In genomic region chr22:19181786-19182471, GRCh38 we compare ENCODE assay signal across 13 cellular contexts. TPM values are rescaled to one million over a fixed set of nuclear protein-coding genes. Genes with fewer than 3 reads are reported as not detected.
DNase-seq lines count a peak whose midpoint lies in the region; ATAC-seq and TF ChIP-seq lines count a peak whose summit lies in the region.
"Had no signal": no experiment of that assay in that cellular context is flagged by ENCODE, and none has a peak within 500 bp of the region (broad histone marks: within the 10 kb centered on the region; RNA-seq: fewer than 3 reads in every experiment).

No MANE protein-coding gene starts in this region.

- no peak for TF ChIP-seq CTCF in CD4-positive, alpha-beta T cell (IDR thresholded peaks at IDR 0.05)
- no peak for TF ChIP-seq CTCF in H9 (conservative IDR thresholded peaks at IDR 0.05)
- TF ChIP-seq CTCF in neural crest cell (conservative IDR thresholded peaks at IDR 0.05), result no peak
- TF ChIP-seq CTCF in gastroesophageal sphincter (IDR thresholded peaks at IDR 0.05), result no peak

- no peaks in the 10 kb centered on the region for H4K20me1 ChIP-seq in H9 (ENCODE audit: control insufficient read depth, insufficient read depth, insufficient read length)

- H4K8ac ChIP-seq in H9 (replicated peaks; ENCODE audit: insufficient read length, low read depth, low read length), result no peak overlapping the region

- no peak overlapping the region for H3K18ac ChIP-seq in H9 (ENCODE audit: insufficient read length, low read depth, low read length)

- H3K27me3 ChIP-seq in CD4-positive, alpha-beta T cell (ENCODE audit: control insufficient read depth, insufficient read depth, low read length), result no peaks in the 10 kb centered on the region
- H3K27me3 ChIP-seq in H9 (ENCODE audit: insufficient read depth, low read length), result no peaks in the 10 kb centered on the region
- H3K27me3 ChIP-seq in gastroesophageal sphincter, result no peaks in the 10 kb centered on the region
- H3K27me3 ChIP-seq: right lobe of liver, tibial nerve had no signal

- no peak overlapping the region for H2BK12ac ChIP-seq in H9 (ENCODE audit: insufficient read length, low read depth, low read length)

- H3T11ph ChIP-seq in H9 (ENCODE audit: low read length), result no peak overlapping the region

- H2AK5ac ChIP-seq in H9 (ENCODE audit: insufficient read length, low read length), result no peak overlapping the region

- CTCF ChIA-PET in CD4-positive, alpha-beta T cell (lab: Charles Lee), result no interaction called here

- no peaks in the 10 kb centered on the region for H3K9me3 ChIP-seq in CD4-positive, alpha-beta T cell (ENCODE audit: control insufficient read depth, low read length)
- no peaks in the 10 kb centered on the region for H3K9me3 ChIP-seq in H9 (ENCODE audit: control insufficient read depth, low read depth, low read length)
- no peaks in the 10 kb centered on the region for H3K9me3 ChIP-seq in gastroesophageal sphincter
- H3K9me3 ChIP-seq: right lobe of liver, tibial nerve had no signal

- H2AFZ ChIP-seq in H9 (ENCODE audit: low read length), result no peak overlapping the region

- H3K4ac ChIP-seq in H9 (ENCODE audit: low read depth, low read length), result no peak overlapping the region

- peak overlapping the region; percentile 72 for H3K4me3 Mint-ChIP-seq in CD4-positive, alpha-beta T cell
- H3K4me3 Mint-ChIP-seq in H9, result no peak overlapping the region
- H3K4me3 Mint-ChIP-seq in activated T-cell treated with anti-CD3 and anti-CD28 coated beads, Interleukin-2, amount 50 U/mL, for 72 hours, result peak overlapping the region; percentile 65 to 66
- peak overlapping the region; percentile 73 for H3K4me3 Mint-ChIP-seq in neural crest cell

- H3K9me3 Mint-ChIP-seq in CD4-positive, alpha-beta T cell, result no peaks in the 10 kb centered on the region
- no peaks in the 10 kb centered on the region for H3K9me3 Mint-ChIP-seq in H9
- H3K9me3 Mint-ChIP-seq in activated T-cell treated with anti-CD3 and anti-CD28 coated beads, Interleukin-2, amount 50 U/mL, for 72 hours, result no peaks in the 10 kb centered on the region
- no peaks in the 10 kb centered on the region for H3K9me3 Mint-ChIP-seq in neural crest cell

- peaks cover 0 to 2% of the 10 kb centered on the region in 2 donors for H3K36me3 ChIP-seq in gastroesophageal sphincter
- H3K36me3 ChIP-seq: right lobe of liver had no signal

- H3K27ac ChIP-seq in CD4-positive, alpha-beta T cell (ENCODE audit: low read depth, low read length), result no peak overlapping the region
- no peak overlapping the region for H3K27ac ChIP-seq in H9 (ENCODE audit: insufficient read length, low read depth, low read length)
- H3K27ac ChIP-seq in gastroesophageal sphincter, result no peak overlapping the region
- H3K27ac ChIP-seq: right lobe of liver, tibial nerve had no signal

- H3K23me2 ChIP-seq in H9 (ENCODE audit: insufficient read length, low read depth, low read length, poor library complexity, severe bottlenecking), result peaks cover 5% of the 10 kb centered on the region

- TF ChIP-seq POLR2A in gastroesophageal sphincter (IDR thresholded peaks at IDR 0.05), result no peak

- intact Hi-C loops in CD4-positive, alpha-beta T cell (cut with DNase I, micrococcal nuclease), result loop anchor here in 1 of 2 experiments (2.0 to 5.0 kb wide), 2 partner anchors 265 to 295 kb away; partner anchors contain the start of gene C22orf39

- POLR2A ChIA-PET in CD4-positive, alpha-beta T cell (lab: Charles Lee), result no interaction called here

- no peak overlapping the region for H3K23ac ChIP-seq in H9 (ENCODE audit: insufficient read length, low read depth, low read length)

- WGBS in H9 (ENCODE audit: extremely low coverage, insufficient read length, low lambda C conversion rate), result no CpG with 5 or more reads among the region's 12 CpGs
- no CpG with 5 or more reads among the region's 12 CpGs for WGBS in gastroesophageal sphincter (ENCODE audit: low coverage in 1 of 2), 2 donors

- H3K4me3 ChIP-seq in gastroesophageal sphincter, result no peak overlapping the region
- H3K4me3 ChIP-seq: right lobe of liver, tibial nerve had no signal

- no peak overlapping the region for H3K4me2 ChIP-seq in H9 (ENCODE audit: insufficient read depth, insufficient read length, low read length)

- TF ChIP-seq EP300 in gastroesophageal sphincter (IDR thresholded peaks at IDR 0.05), result no peak

- H3K79me2 ChIP-seq in H9 (ENCODE audit: insufficient read depth, low read length), result no peaks in the 10 kb centered on the region

- no peaks in the 10 kb centered on the region; the same call in 1 of the 2 replicates for H3K4me1 ChIP-seq in H9 (ENCODE audit: insufficient read depth, low read length)
- peaks cover 0 to 24% (median 9%) of the 10 kb centered on the region in 3 donors for H3K4me1 ChIP-seq in gastroesophageal sphincter

- ATAC-seq in CD4-positive, alpha-beta T cell (ENCODE audit: poor library complexity), result no peak
- no peak for ATAC-seq in activated T-cell treated with anti-CD3 and anti-CD28 coated beads, Interleukin-2, amount 50 U/mL, for 72 hours (replicated peaks in 1 of 2)
- ATAC-seq in gastroesophageal sphincter (no peak), HG02870 (IDR thresholded peaks at IDR 0.05; ENCODE audit: unreplicated experiment) (no peak)
- ATAC-seq: right lobe of liver had no signal

- no peak overlapping the region for H2BK20ac ChIP-seq in H9 (ENCODE audit: low read depth, low read length, poor library complexity, severe bottlenecking)

- no peaks in the 10 kb centered on the region for H3K27me3 Mint-ChIP-seq in CD4-positive, alpha-beta T cell
- H3K27me3 Mint-ChIP-seq in H9 (ENCODE audit: low read depth), result no peaks in the 10 kb centered on the region
- no peaks in the 10 kb centered on the region for H3K27me3 Mint-ChIP-seq in activated T-cell treated with anti-CD3 and anti-CD28 coated beads, Interleukin-2, amount 50 U/mL, for 72 hours (ENCODE audit: low read depth)
- H3K27me3 Mint-ChIP-seq in neural crest cell (ENCODE audit: low read depth), result peaks cover 3% of the 10 kb centered on the region

- H3K4me1 Mint-ChIP-seq in CD4-positive, alpha-beta T cell (ENCODE audit: low read depth), result peaks cover 18% of the 10 kb centered on the region
- H3K4me1 Mint-ChIP-seq in H9 (peaks cover 14 to 15% of the 10 kb centered on the region in 2 experiments), neural crest cell (peaks cover 8% of the 10 kb centered on the region)
- peaks cover 28% of the 10 kb centered on the region for H3K4me1 Mint-ChIP-seq in activated T-cell treated with anti-CD3 and anti-CD28 coated beads, Interleukin-2, amount 50 U/mL, for 72 hours (ENCODE audit: low read depth)

- H3K27ac Mint-ChIP-seq in CD4-positive, alpha-beta T cell, result peak overlapping the region; percentile 61
- peak overlapping the region in 2 of 3 experiments; percentile 90 to 94; a peak in 4 of 7 replicates for H3K27ac Mint-ChIP-seq in H9
- peak overlapping the region; percentile 76 for H3K27ac Mint-ChIP-seq in activated T-cell treated with anti-CD3 and anti-CD28 coated beads, Interleukin-2, amount 50 U/mL, for 72 hours
- H3K27ac Mint-ChIP-seq in neural crest cell (ENCODE audit: unreplicated experiment), result no peak overlapping the region

- H3K14ac ChIP-seq in H9 (ENCODE audit: insufficient read depth, low read length), result no peak overlapping the region

- no peak overlapping the region for H3K56ac ChIP-seq in H9 (ENCODE audit: insufficient read length, low read depth, low read length)

- DNase-seq in CD4-positive, alpha-beta T cell, result no peak
- DNase-seq in H9 (no peak), neural crest cell (ENCODE audit: low read depth, low spot score) (no peak), DMS114 treated with DMSO at 0.1 percent for 48 hours (lab: John Stamatoyannopoulos, UW; ENCODE audit: unreplicated experiment) (no peak)
- peak; percentile 45 for DNase-seq in activated T-cell treated with anti-CD3 and anti-CD28 coated beads, Interleukin-2, amount 50 U/mL, for 72 hours
- DNase-seq: C1 segment of cervical spinal cord, hypothalamus, NCI-H1105, right lobe of liver had no signal

- H2BK5ac ChIP-seq in H9 (ENCODE audit: insufficient read length, low read length), result no peak overlapping the region

- H3K36me3 Mint-ChIP-seq in CD4-positive, alpha-beta T cell (ENCODE audit: low read depth), result no peaks in the 10 kb centered on the region
- H3K36me3 Mint-ChIP-seq in H9 (ENCODE audit: insufficient read depth in 1 of 3, low read depth in 3 of 3) (0 out of 7 replicates have a peak, but pooled peaks cover 0 to 3% (median 0%) of the 10 kb centered on the region in 3 experiments), neural crest cell (ENCODE audit: low read depth) (no peaks in the 10 kb centered on the region)
- no peaks in the 10 kb centered on the region for H3K36me3 Mint-ChIP-seq in activated T-cell treated with anti-CD3 and anti-CD28 coated beads, Interleukin-2, amount 50 U/mL, for 72 hours (ENCODE audit: insufficient read depth in 2 of 2)

- no peak overlapping the region for H4K91ac ChIP-seq in H9 (ENCODE audit: insufficient read length, low read depth, low read length)

- no peak overlapping the region for H4K5ac ChIP-seq in H9 (ENCODE audit: insufficient read length, low read depth, low read length)

- no peak overlapping the region for H3K9ac ChIP-seq in H9 (ENCODE audit: extremely low read depth, insufficient read length, low read length)

- no peak overlapping the region for H2BK15ac ChIP-seq in H9 (ENCODE audit: low read depth, low read length)

- no peak overlapping the region for H2BK120ac ChIP-seq in H9 (ENCODE audit: low read depth, low read length, poor library complexity, severe bottlenecking)

- H3K79me1 ChIP-seq in H9 (ENCODE audit: insufficient read depth, low read depth, low read length, poor library complexity, severe bottlenecking), result no peaks in the 10 kb centered on the region

RNA-seq across cellular contexts. Expression of gene SLC25A1, which starts 3.4 kb away (rescaled TPM):
- total RNA-seq in CD4-positive, alpha-beta T cell, result 10 to 100 TPM; 17.6 to 18.0 TPM
- total RNA-seq in H9 (2021) (151 and 156 TPM in 2 replicates), neural crest cell (172 and 173 TPM in 2 replicates), gastroesophageal sphincter (10 to 100 TPM; 42.1 to 69.9 (median 51.1) TPM)
- 10 to 100 TPM; 34.3 TPM for total RNA-seq in activated T-cell treated with anti-CD3 and anti-CD28 coated beads, Interleukin-2, amount 50 U/mL, for 72 hours

RNA-seq across cellular contexts. Expression of gene GSC2, which starts 31.8 kb away (rescaled TPM):
- total RNA-seq in CD4-positive, alpha-beta T cell, result not detected
- total RNA-seq in H9 (2021) (0.22 TPM in 2 replicates), neural crest cell (not detected in 2 replicates), gastroesophageal sphincter (not detected)
- not detected for total RNA-seq in activated T-cell treated with anti-CD3 and anti-CD28 coated beads, Interleukin-2, amount 50 U/mL, for 72 hours
- total RNA-seq: omental fat pad, right lobe of liver, tibial nerve had no signal

RNA-seq across cellular contexts. Expression of gene ESS2, which starts 37.5 kb away (rescaled TPM):
- 10 to 100 TPM; 56.1 to 58.0 TPM for total RNA-seq in CD4-positive, alpha-beta T cell
- total RNA-seq in H9 (2021), result 18.7 and 19.4 TPM in 2 replicates
- 10 to 100 TPM; 16.0 to 19.7 TPM for total RNA-seq in activated T-cell treated with anti-CD3 and anti-CD28 coated beads, Interleukin-2, amount 50 U/mL, for 72 hours
- total RNA-seq in neural crest cell, result 22.7 and 23.5 TPM in 2 replicates
- 10 to 100 TPM; 14.5 to 18.4 (median 16.5) TPM for total RNA-seq in gastroesophageal sphincter

RNA-seq across cellular contexts. Expression of gene TSSK2, which starts 50.8 kb away (rescaled TPM):
- under 1 TPM in 1 of 2 experiments, not detected in 1; 0.31 TPM for total RNA-seq in CD4-positive, alpha-beta T cell
- total RNA-seq in H9 (2021) (not detected in 2 replicates), neural crest cell (not detected in 2 replicates), gastroesophageal sphincter (under 1 TPM in 1 of 4 donors, not detected in 3; 0.13 TPM)
- total RNA-seq in activated T-cell treated with anti-CD3 and anti-CD28 coated beads, Interleukin-2, amount 50 U/mL, for 72 hours, result not detected
- total RNA-seq: right lobe of liver had no signal

RNA-seq across cellular contexts. Expression of gene DGCR2, which starts 59.7 kb away (rescaled TPM):
- total RNA-seq in CD4-positive, alpha-beta T cell, result 10 to 100 TPM; 31.9 to 35.5 TPM
- total RNA-seq in H9 (2021), result 47.2 and 50.7 TPM in 2 replicates
- 10 to 100 TPM; 24.4 to 28.5 TPM for total RNA-seq in activated T-cell treated with anti-CD3 and anti-CD28 coated beads, Interleukin-2, amount 50 U/mL, for 72 hours
- 83.6 and 91.6 TPM in 2 replicates for total RNA-seq in neural crest cell
- total RNA-seq in gastroesophageal sphincter, result 10 to 100 TPM; 44.1 to 76.5 (median 56.3) TPM

Comparison
In these comparisons a context has a peak if more than half of its experiments do, and no peak if none do; other contexts are left out.
1. DNase-seq: peak in activated T-cell treated with anti-CD3 and anti-CD28 coated beads, Interleukin-2, amount 50 U/mL, for 72 hours (2 of 2); none in CD4-positive, alpha-beta T cell (0 of 10), H9 (single experiment), neural crest cell (single experiment) and DMS114 treated with DMSO at 0.1 percent for 48 hours (single experiment).
2. H3K4me3 Mint-ChIP-seq: peak in CD4-positive, alpha-beta T cell (single experiment), activated T-cell treated with anti-CD3 and anti-CD28 coated beads, Interleukin-2, amount 50 U/mL, for 72 hours (2 of 2) and neural crest cell (single experiment); none in H9 (0 of 2).